18 cellular contexts compared by ENCODE assay signal in genomic region chr4:119151161-119151560, GRCh38. TPM values are rescaled to one million over a fixed set of nuclear protein-coding genes. Genes with fewer than 3 reads are reported as not detected.
"Had no signal": no experiment of that assay in that cellular context is flagged by ENCODE, and none has a peak within 500 bp of the region (broad histone marks: within the 10 kb centered on the region; RNA-seq: fewer than 3 reads in every experiment).

No MANE protein-coding gene starts in this region.

- H3K27ac Mint-ChIP-seq: activated naive CD8-positive, alpha-beta T cell; natural killer cell treated with Interleukin-12 subunit alpha and Interleukin-12 subunit beta and Interleukin-15 and Interleukin-18, amount 100 ng/mL, for 72 hours; stimulated activated naive CD8-positive, alpha-beta T cell treated with anti-CD3 and anti-CD28 coated beads, Interleukin-15, amount 100 ng/mL, for 72 hours; T-helper 1 cell treated with Interleukin-12 subunit alpha and Interleukin-12 subunit beta and Interleukin-4 antibody, amounts not matched to agents 30 μg/mL and 1 μg/mL, for 36 hours had no signal

- H3K36me3 ChIP-seq: colonic mucosa, lower lobe of right lung, upper lobe of right lung had no signal

- H3K4me3 ChIP-seq: colonic mucosa, hepatocyte, lower lobe of right lung, upper lobe of right lung had no signal

- H3K4me3 Mint-ChIP-seq: activated naive CD8-positive, alpha-beta T cell; central memory CD8-positive, alpha-beta T cell; natural killer cell treated with Interleukin-12 subunit alpha and Interleukin-12 subunit beta and Interleukin-15 and Interleukin-18, amount 100 ng/mL, for 72 hours; stimulated activated naive CD8-positive, alpha-beta T cell treated with anti-CD3 and anti-CD28 coated beads, Interleukin-15, amount 100 ng/mL, for 72 hours; T-helper 1 cell treated with Interleukin-12 subunit alpha and Interleukin-12 subunit beta and Interleukin-4 antibody, amounts not matched to agents 30 μg/mL and 1 μg/mL, for 36 hours had no signal

- H3K27me3 ChIP-seq: colonic mucosa, hepatocyte, upper lobe of right lung had no signal

- DNase-seq: activated CD4-positive, alpha-beta T cell treated with anti-CD3 and anti-CD28 coated beads, Interleukin-2, amount 50 U/mL, for 48 hours; activated CD4-positive, CD25-positive, alpha-beta regulatory T cell treated with anti-CD3 and anti-CD28 coated beads, Interleukin-2, amount 50 U/mL, for 72 hours; activated T-cell treated with anti-CD3 and anti-CD28 coated beads for 4 hours; colonic mucosa; lower lobe of right lung; nucleus accumbens; SIG-M5; small intestine; stimulated activated CD4-positive, alpha-beta T cell treated with anti-CD3 and anti-CD28 coated beads, Interleukin-15, amount 100 ng/mL, for 24 hours; stimulated activated CD4-positive, alpha-beta T cell treated with anti-CD3 and anti-CD28 coated beads, Interleukin-2, amount 100 ng/mL, for 48 hours; stimulated activated naive CD8-positive, alpha-beta T cell treated with anti-CD3 and anti-CD28 coated beads, Interleukin-15, amount 100 ng/mL, for 72 hours; upper lobe of right lung had no signal

- ATAC-seq: lower lobe of right lung; natural killer cell treated with Interleukin-12 subunit alpha and Interleukin-12 subunit beta and Interleukin-15 and Interleukin-18, amount 100 ng/mL, for 72 hours; stimulated activated naive CD8-positive, alpha-beta T cell treated with anti-CD3 and anti-CD28 coated beads, Interleukin-15, amount 100 ng/mL, for 72 hours; upper lobe of right lung had no signal

- H3K4me1 ChIP-seq: colonic mucosa, lower lobe of right lung, upper lobe of right lung had no signal

- H3K9me3 Mint-ChIP-seq: central memory CD8-positive, alpha-beta T cell; natural killer cell treated with Interleukin-12 subunit alpha and Interleukin-12 subunit beta and Interleukin-15 and Interleukin-18, amount 100 ng/mL, for 72 hours; stimulated activated naive CD8-positive, alpha-beta T cell treated with anti-CD3 and anti-CD28 coated beads, Interleukin-15, amount 100 ng/mL, for 72 hours; T-helper 1 cell treated with Interleukin-12 subunit alpha and Interleukin-12 subunit beta and Interleukin-4 antibody, amounts not matched to agents 30 μg/mL and 1 μg/mL, for 36 hours had no signal

- H3K9me3 ChIP-seq: colonic mucosa, lower lobe of right lung, upper lobe of right lung had no signal

- H3K36me3 Mint-ChIP-seq: natural killer cell treated with Interleukin-12 subunit alpha and Interleukin-12 subunit beta and Interleukin-15 and Interleukin-18, amount 100 ng/mL, for 72 hours had no signal

- H3K27ac ChIP-seq: colonic mucosa, hepatocyte, lower lobe of right lung, upper lobe of right lung, VCaP had no signal

- H3K4me1 Mint-ChIP-seq: central memory CD8-positive, alpha-beta T cell; stimulated activated naive CD8-positive, alpha-beta T cell treated with anti-CD3 and anti-CD28 coated beads, Interleukin-15, amount 100 ng/mL, for 72 hours had no signal

RNA-seq across cellular contexts. Expression of gene MYOZ2, which starts 15.5 kb away (rescaled TPM):
- total RNA-seq: lower lobe of right lung; natural killer cell treated with Interleukin-12 subunit alpha and Interleukin-12 subunit beta and Interleukin-15 and Interleukin-18, amount 100 ng/mL, for 72 hours had no signal
- polyA plus RNA-seq: hepatocyte had no signal
